Comparison of ENCODE assay signal across 9 cellular contexts in the genomic region with DNA sequence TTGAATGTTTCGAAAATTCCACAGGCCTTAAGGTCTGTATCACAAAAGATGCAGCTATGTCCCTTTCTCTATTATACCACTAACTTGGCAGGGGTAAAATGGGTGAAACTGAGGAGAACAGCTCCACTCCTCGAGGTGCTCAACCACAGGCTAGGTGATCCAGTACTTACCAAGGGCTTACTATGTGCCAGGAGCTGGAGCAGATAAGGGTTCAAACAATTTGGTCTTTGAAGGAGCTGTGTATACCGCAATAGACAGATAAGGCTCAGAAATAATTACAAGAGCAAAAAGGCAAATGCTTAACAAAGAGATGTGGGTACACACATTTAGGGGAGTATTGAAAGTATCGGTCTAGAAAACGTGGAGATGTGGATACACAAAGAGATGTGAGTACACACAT. TPM values are rescaled to one million over a fixed set of nuclear protein-coding genes. Genes with fewer than 3 reads are reported as not detected.
DNase-seq lines count a peak whose midpoint lies in the region; ATAC-seq, FAIRE-seq and TF ChIP-seq lines count a peak whose summit lies in the region.
"Had no signal": no experiment of that assay in that cellular context is flagged by ENCODE, and none has a peak within 500 bp of the region (broad histone marks: within the 10 kb centered on the region; RNA-seq: fewer than 3 reads in every experiment).

No MANE protein-coding gene starts in this region.

- H3K36me3 ChIP-seq in CD8-positive, alpha-beta T cell (ENCODE audit: insufficient read depth, low read length) = peaks cover 17% of the 10 kb centered on the region
- H3K36me3 ChIP-seq in duodenal mucosa (ENCODE audit: control insufficient read depth in 1 of 2, insufficient read depth in 2 of 2, low read length in 2 of 2) = peaks cover 8 to 16% of the 10 kb centered on the region in 2 donors
- peaks cover 54% of the 10 kb centered on the region for H3K36me3 ChIP-seq in neutrophil
- H3K36me3 ChIP-seq in thyroid gland = peaks cover 0 to 5% of the 10 kb centered on the region in 2 donors
- no peaks in the 10 kb centered on the region for H3K36me3 ChIP-seq in pancreas

- H3K9ac ChIP-seq in duodenal mucosa (ENCODE audit: low read depth in 1 of 2, low read length in 2 of 2) = peak overlapping the region; percentile 40 to 67

- peak overlapping the region; percentile 85 for H3K27ac Mint-ChIP-seq in CD8-positive, alpha-beta T cell

- no peak for ATAC-seq in CD8-positive, alpha-beta T cell
- ATAC-seq in pancreas = no peak

- H3K4me1 ChIP-seq in CD8-positive, alpha-beta T cell (ENCODE audit: insufficient read depth, low read length) = peaks cover 47% of the 10 kb centered on the region
- H3K4me1 ChIP-seq in duodenal mucosa (ENCODE audit: control insufficient read depth in 1 of 2, insufficient read depth in 2 of 2, low read length in 2 of 2) (peaks cover 11 to 18% of the 10 kb centered on the region in 2 donors), neutrophil (ENCODE audit: control insufficient read depth in 1 of 2, insufficient read depth in 1 of 2, low read depth in 1 of 2, low read length in 1 of 2) (peaks cover 47 to 60% of the 10 kb centered on the region in 2 experiments), thyroid gland (peaks cover 8 to 13% of the 10 kb centered on the region in 2 donors), pancreas (peaks cover 0 to 6% (median 3%) of the 10 kb centered on the region in 3 donors)

- WGBS in thyroid gland, 2 donors = 70 to 80% methylated on average over 5 of the region's 5 CpGs
- 28 to 34% methylated on average over 5 of the region's 5 CpGs for WGBS in pancreas, 2 donors

- H3K27me3 ChIP-seq in CD8-positive, alpha-beta T cell (ENCODE audit: insufficient read depth, low read length) = no peaks in the 10 kb centered on the region
- H3K27me3 ChIP-seq in duodenal mucosa (ENCODE audit: control insufficient read depth in 1 of 2, insufficient read depth in 2 of 2, low read length in 2 of 2) (no peaks in the 10 kb centered on the region), neutrophil (no peaks in the 10 kb centered on the region), thyroid gland (no peaks in the 10 kb centered on the region), pancreas (no peaks in the 10 kb centered on the region)

- peaks cover 41% of the 10 kb centered on the region for H3K36me3 Mint-ChIP-seq in CD8-positive, alpha-beta T cell

- H3K9me3 Mint-ChIP-seq in CD8-positive, alpha-beta T cell = no peaks in the 10 kb centered on the region

- FAIRE-seq in pancreas (lab: Jason Lieb, UNC) = no peak

- H3K27ac ChIP-seq in CD8-positive, alpha-beta T cell (ENCODE audit: low read depth, low read length) = peak overlapping the region; percentile 75
- H3K27ac ChIP-seq in duodenal mucosa (ENCODE audit: low read depth, low read length) (no peak overlapping the region), neutrophil (peak overlapping the region; percentile 98), thyroid gland (peak overlapping the region in 1 of 3 donors; percentile 72), pancreas (no peak overlapping the region)

- CTCF ChIA-PET in CD8-positive, alpha-beta T cell (lab: Charles Lee) = interaction anchor here (0.9 to 16.5 kb wide), 15 partner anchors 8 to 74 kb away, joined by 3 to 394 read pairs (median 4); no protein-coding TSS in a partner anchor

- H3K4me3 ChIP-seq in CD8-positive, alpha-beta T cell (ENCODE audit: low read depth, low read length) = peak overlapping the region; percentile 69
- H3K4me3 ChIP-seq in duodenal mucosa (ENCODE audit: low read depth in 1 of 2, low read length in 2 of 2) = peak overlapping the region; percentile 81 to 85
- peak overlapping the region; percentile 95 to 96 for H3K4me3 ChIP-seq in neutrophil (ENCODE audit: low read depth in 1 of 2, low read length in 1 of 2)
- H3K4me3 ChIP-seq in thyroid gland (replicated peaks in 1 of 3) = no peak overlapping the region
- peak overlapping the region in 2 of 4 donors; percentile 83 to 88 for H3K4me3 ChIP-seq in pancreas

- TF ChIP-seq POLR2A in thyroid gland (IDR thresholded peaks at IDR 0.05) = no peak

- no peaks in the 10 kb centered on the region for H3K27me3 Mint-ChIP-seq in CD8-positive, alpha-beta T cell (ENCODE audit: low read depth)

- peaks cover 46% of the 10 kb centered on the region for H3K4me1 Mint-ChIP-seq in CD8-positive, alpha-beta T cell (ENCODE audit: low read depth)

- no peak for TF ChIP-seq CTCF in CD8-positive, alpha-beta T cell (IDR thresholded peaks at IDR 0.05)
- no peak for TF ChIP-seq CTCF in neutrophil (IDR thresholded peaks at IDR 0.05)
- TF ChIP-seq CTCF in thyroid gland (IDR thresholded peaks at IDR 0.05) = no peak
- TF ChIP-seq CTCF in pancreas (IDR thresholded peaks at IDR 0.05) = no peak

- H3K9me3 ChIP-seq in CD8-positive, alpha-beta T cell (ENCODE audit: low read length) = no peaks in the 10 kb centered on the region
- H3K9me3 ChIP-seq in duodenal mucosa (ENCODE audit: control insufficient read depth in 1 of 2, low read length in 2 of 2) (no peaks in the 10 kb centered on the region), neutrophil (no peaks in the 10 kb centered on the region), thyroid gland (no peaks in the 10 kb centered on the region), pancreas (no peaks in the 10 kb centered on the region)

- no peak for DNase-seq in CD8-positive, alpha-beta T cell
- peak; percentile 19 for DNase-seq in NAMALWA (ENCODE audit: low spot score)
- no peak for DNase-seq in thyroid gland
- no peak for DNase-seq in SHP77 treated with DMSO at 0.1 percent for 48 hours (lab: John Stamatoyannopoulos, UW)
- no peak for DNase-seq in pancreas
- DNase-seq in hepatic stellate cell (ENCODE audit: low spot score) = no peak
- DNase-seq: NCI-H2081 treated with DMSO at 0.1 percent for 48 hours had no signal

- intact Hi-C loops in CD8-positive, alpha-beta T cell (cut with DNase I, micrococcal nuclease) = loop anchor here (2.0 to 10.0 kb wide), 6 partner anchors 83 to 1008 kb away; a partner anchor contains a TSS
- intact Hi-C loops in thyroid gland (cut with DNase I) = no loop called here
- intact Hi-C loops in pancreas (cut with DNase I) = no loop called here

- POLR2A ChIA-PET in CD8-positive, alpha-beta T cell (lab: Charles Lee) = interaction anchor here (0.7 to 6.1 kb wide), 13 partner anchors 13 to 79 kb away, joined by 3 to 49 read pairs (median 4); no protein-coding TSS in a partner anchor

- H3K4me3 Mint-ChIP-seq in CD8-positive, alpha-beta T cell = peak overlapping the region; percentile 90

RNA-seq across cellular contexts. Expression of a gene that starts 1.5 kb away (rescaled TPM):
- 100 to 1,000 TPM; 355 to 369 TPM for total RNA-seq in CD8-positive, alpha-beta T cell
- 100 to 1,000 TPM in 3 of 4 donors, 10 to 100 TPM in 1; 88.2 to 160 (median 118) TPM for total RNA-seq in thyroid gland
- total RNA-seq in pancreas = 10 to 100 TPM; 32.6 to 46.5 (median 36.4) TPM
- 10 to 100 TPM; 66.6 to 73.6 TPM for polyA plus RNA-seq in pancreas

Comparison
In these comparisons a context has a peak if more than half of its experiments do, and no peak if none do; other contexts are left out.
1. H3K27ac ChIP-seq: peak in CD8-positive, alpha-beta T cell (single experiment) and neutrophil (single experiment); none in duodenal mucosa (single experiment) and pancreas (0 of 4).
2. H3K4me3 ChIP-seq: peak in CD8-positive, alpha-beta T cell (single experiment), duodenal mucosa (2 of 2) and neutrophil (2 of 2); none in thyroid gland (0 of 3).
3. intact Hi-C loops: an anchor here in CD8-positive, alpha-beta T cell (2.0 to 10.0 kb wide); none called in thyroid gland and pancreas.